In genomic region chr7:19919156-19920085, GRCh38 we compare ENCODE assay signal across 18 cellular contexts.
A peak's percentile ranks its signal among the peaks of the same experiment; 100 is the strongest.
DNase-seq lines count a peak whose midpoint lies in the region; ATAC-seq, FAIRE-seq and TF ChIP-seq lines count a peak whose summit lies in the region.
"Had no signal": no experiment of that assay in that cellular context is flagged by ENCODE, and none has a peak within 500 bp of the region (broad histone marks: within the 10 kb centered on the region; RNA-seq: fewer than 3 reads in every experiment).

No MANE protein-coding gene starts in this region.

- peak overlapping the region; percentile 79 for H3K4me2 ChIP-seq in endothelial cell of umbilical vein (ENCODE audit: insufficient read depth, low read length)
- H3K4me2 ChIP-seq: BLaER1 treated with 17β-estradiol and CSF1 and Interleukin-3, amounts not matched to agents 10 nM and 100 nM had no signal

- POLR2A ChIA-PET in endothelial cell of umbilical vein (lab: Charles Lee), result interaction anchor here (1.1 kb wide), 1 partner anchor 51 kb away, joined by 3 read pairs; no protein-coding TSS in a partner anchor

- no peaks in the 10 kb centered on the region for H3K36me3 Mint-ChIP-seq in mesothelial cell of epicardium
- H3K36me3 Mint-ChIP-seq: immature natural killer cell had no signal

- no peaks in the 10 kb centered on the region for H3K27me3 Mint-ChIP-seq in mesothelial cell of epicardium (ENCODE audit: low read depth)

- no peak for DNase-seq in GM19239 (ENCODE audit: insufficient read length, low spot score)
- peak; percentile 66 for DNase-seq in NCI-H226
- peak; percentile 80 for DNase-seq in endothelial cell of umbilical vein (ENCODE audit: low read depth, low spot score)
- no peak for DNase-seq in mesothelial cell of epicardium (ENCODE audit: low spot score in 2 of 2, unreplicated experiment in 2 of 2)
- no peak for DNase-seq in pons (ENCODE audit: low spot score)
- DNase-seq in medulla oblongata (ENCODE audit: extremely low spot score), result no peak
- DNase-seq in ureter (ENCODE audit: low spot score), result no peak
- DNase-seq: activated CD4-positive, CD25-positive, alpha-beta regulatory T cell; activated effector memory CD4-positive, alpha-beta T cell treated with Interleukin-2 at 50 U/mL for 16 hours; DND-41; immature natural killer cell; NCI-H1048; ovary; stomach had no signal

- no peak for TF ChIP-seq POLR2A in endothelial cell of umbilical vein (IDR thresholded peaks at IDR 0.05; ENCODE audit: low read depth, low read length)

- H3K27me3 ChIP-seq in endothelial cell of umbilical vein (ENCODE audit: control insufficient read depth in 2 of 2, insufficient read depth in 2 of 2, low read length in 2 of 2), result no peaks in the 10 kb centered on the region
- H3K27me3 ChIP-seq: BLaER1 treated with 17β-estradiol and CSF1 and Interleukin-3, amounts not matched to agents 10 nM and 100 nM; body of pancreas; foreskin keratinocyte; ovary; stomach had no signal

- peaks cover 31% of the 10 kb centered on the region for H3K4me1 Mint-ChIP-seq in mesothelial cell of epicardium
- H3K4me1 Mint-ChIP-seq: immature natural killer cell had no signal

- H3K79me2 ChIP-seq in endothelial cell of umbilical vein (ENCODE audit: control insufficient read depth, insufficient read depth, low read length), result no peaks in the 10 kb centered on the region

- peak overlapping the region; percentile 56 for H3K9ac ChIP-seq in endothelial cell of umbilical vein (replicated peaks; ENCODE audit: extremely low read depth, insufficient read depth, low read length)
- H3K9ac ChIP-seq: BLaER1 treated with 17β-estradiol and CSF1 and Interleukin-3, amounts not matched to agents 10 nM and 100 nM had no signal

- intact Hi-C loops in endothelial cell of umbilical vein (cut with micrococcal nuclease), result loop anchor here (1.0 to 5.0 kb wide), 4 partner anchors 39 to 679 kb away; no protein-coding TSS in a partner anchor

- H3K27ac ChIP-seq in endothelial cell of umbilical vein (ENCODE audit: insufficient read depth, low read depth, low read length), result peak overlapping the region; percentile 66
- H3K27ac ChIP-seq: BLaER1 treated with 17β-estradiol and CSF1 and Interleukin-3, amounts not matched to agents 10 nM and 100 nM; body of pancreas; foreskin keratinocyte; ovary; stomach had no signal

- no peak overlapping the region for H3K4me3 Mint-ChIP-seq in mesothelial cell of epicardium
- H3K4me3 Mint-ChIP-seq: immature natural killer cell had no signal

- dilution Hi-C loops in endothelial cell of umbilical vein (cut with MboI; ENCODE audit: extremely low pct_ligation_motif_present, low sequenced_read_pairs), result no loop called here

- no peaks in the 10 kb centered on the region for H3K9me3 ChIP-seq in endothelial cell of umbilical vein (replicated peaks; ENCODE audit: control insufficient read depth, insufficient read depth, low read length)
- H3K9me3 ChIP-seq: BLaER1 treated with 17β-estradiol and CSF1 and Interleukin-3, amounts not matched to agents 10 nM and 100 nM; body of pancreas; ovary; stomach had no signal

- H3K4me3 ChIP-seq in endothelial cell of umbilical vein (replicated peaks in 1 of 3; ENCODE audit: insufficient read depth in 1 of 3, low read depth in 1 of 3, low read length in 3 of 3), result no peak overlapping the region
- H3K4me3 ChIP-seq: BLaER1 treated with 17β-estradiol and CSF1 and Interleukin-3, amounts not matched to agents 10 nM and 100 nM; body of pancreas; ovary; stomach had no signal

- CTCF ChIA-PET in endothelial cell of umbilical vein (lab: Charles Lee), result interaction anchor here (0.8 to 2.1 kb wide), 12 partner anchors 9 to 1334 kb away, joined by 3 to 9 read pairs (median 4); no protein-coding TSS in a partner anchor

- H4K20me1 ChIP-seq in endothelial cell of umbilical vein (replicated peaks; ENCODE audit: control insufficient read depth, extremely low read depth, insufficient read depth, low read length), result no peaks in the 10 kb centered on the region
- H4K20me1 ChIP-seq: BLaER1 treated with 17β-estradiol and CSF1 and Interleukin-3, amounts not matched to agents 10 nM and 100 nM had no signal

- H3K9me1 ChIP-seq in endothelial cell of umbilical vein (replicated peaks; ENCODE audit: control insufficient read depth, extremely low read depth, insufficient read depth, low read length), result no peaks in the 10 kb centered on the region

- ATAC-seq in HG02938 (IDR thresholded peaks at IDR 0.05; ENCODE audit: unreplicated experiment), result no peak
- ATAC-seq: body of pancreas had no signal

- no peaks in the 10 kb centered on the region for H3K36me3 ChIP-seq in endothelial cell of umbilical vein (ENCODE audit: control insufficient read depth in 2 of 2, extremely low read depth in 1 of 2, insufficient read depth in 2 of 2, low read length in 2 of 2)
- H3K36me3 ChIP-seq: BLaER1 treated with 17β-estradiol and CSF1 and Interleukin-3, amounts not matched to agents 10 nM and 100 nM; ovary; stomach had no signal

- BruUV-seq in endothelial cell of umbilical vein (replicated peaks; lab: Mats Ljungman, UMichigan), result no TSS peak

- TF ChIP-seq CTCF in endothelial cell of umbilical vein (IDR thresholded peaks at IDR 0.05; ENCODE audit: extremely low read depth in 1 of 2, insufficient read depth in 1 of 2, low read depth in 1 of 2, low read length in 2 of 2), result no peak
- TF ChIP-seq CTCF in mesothelial cell of epicardium (IDR thresholded peaks at IDR 0.05; ENCODE audit: unreplicated experiment), result no peak

- FAIRE-seq in GM19239 (lab: Jason Lieb, UNC), result peak; percentile 11
- peak; percentile 77 for FAIRE-seq in endothelial cell of umbilical vein (lab: Jason Lieb, UNC)

- peaks cover 42% of the 10 kb centered on the region for H3K4me1 ChIP-seq in endothelial cell of umbilical vein (ENCODE audit: control insufficient read depth, extremely low read depth, insufficient read depth, low read length)
- H3K4me1 ChIP-seq: BLaER1 treated with 17β-estradiol and CSF1 and Interleukin-3, amounts not matched to agents 10 nM and 100 nM; body of pancreas had no signal

- H3K27ac Mint-ChIP-seq in mesothelial cell of epicardium, result peak overlapping the region; percentile 73
- H3K27ac Mint-ChIP-seq: immature natural killer cell had no signal

- H3K9me3 Mint-ChIP-seq in mesothelial cell of epicardium, result no peaks in the 10 kb centered on the region

- peak overlapping the region; percentile 50 for H2AFZ ChIP-seq in endothelial cell of umbilical vein (ENCODE audit: low read depth, low read length)

TF ChIP-seq in endothelial cell of umbilical vein, 7 proteins besides CTCF, POLR2A, EP300 and RAD21:
- peak; percentile 17 for TF ChIP-seq POLR2AphosphoS5 (IDR thresholded peaks at IDR 0.05; ENCODE audit: insufficient read depth, low read depth, low read length)
- TF ChIP-seq MAX (IDR thresholded peaks at IDR 0.05; ENCODE audit: insufficient read depth, insufficient read length), result no peak
- peak; percentile 26 for TF ChIP-seq GATA2 (IDR thresholded peaks at IDR 0.05; ENCODE audit: insufficient read depth, insufficient read length, low read depth, low read length)
- TF ChIP-seq JUN (IDR thresholded peaks at IDR 0.05; ENCODE audit: borderline replicate concordance, insufficient read depth, insufficient read length, low read depth), result no peak
- TF ChIP-seq EZH2 (IDR thresholded peaks at IDR 0.05; ENCODE audit: borderline replicate concordance, low read depth, low read length, severe bottlenecking), result no peak
- no peak for TF ChIP-seq MYC (IDR thresholded peaks at IDR 0.05; ENCODE audit: low read depth, low read length)
- peak; percentile 25 for TF ChIP-seq FOS (IDR thresholded peaks at IDR 0.05; ENCODE audit: borderline replicate concordance, insufficient read depth, low read length)

Comparison
In these comparisons a context has a peak if more than half of its experiments do, and no peak if none do; other contexts are left out.
1. DNase-seq: peak in NCI-H226 (single experiment) and endothelial cell of umbilical vein (single experiment); none in GM19239 (single experiment), mesothelial cell of epicardium (0 of 2), pons (single experiment), medulla oblongata (single experiment) and ureter (single experiment).